19 cellular contexts compared by ENCODE assay signal in the genomic region with DNA sequence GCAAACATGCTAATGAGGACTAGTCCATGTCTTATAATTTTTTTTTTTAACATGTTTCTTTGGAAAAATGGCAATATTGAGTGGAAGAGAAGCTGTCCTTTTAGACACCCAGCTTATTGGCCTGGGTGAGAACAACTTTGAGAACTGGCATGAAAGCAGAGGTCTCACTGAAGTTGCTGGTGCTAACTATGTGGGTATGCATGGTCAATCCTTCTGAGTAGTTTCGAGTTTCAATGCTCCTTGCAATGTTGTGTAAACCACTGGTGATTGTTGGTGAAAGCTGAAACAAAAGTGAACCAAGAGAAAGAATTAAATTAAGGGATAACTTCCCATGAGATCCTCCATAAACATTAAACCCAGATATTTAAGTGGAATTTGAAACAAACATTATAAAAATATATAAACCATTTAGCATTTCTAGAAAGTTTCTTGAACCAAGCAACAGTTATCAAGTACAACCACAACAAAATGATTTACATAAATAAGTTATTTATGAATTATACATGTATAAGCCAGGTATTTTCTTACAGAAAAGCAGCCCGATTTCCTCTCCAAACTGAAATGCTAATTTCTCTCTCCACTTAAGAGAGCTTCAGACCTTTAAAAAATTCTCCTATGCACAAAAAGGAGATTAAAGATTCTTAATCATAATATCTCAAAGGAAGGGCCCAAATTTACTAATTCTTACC. TPM values are rescaled to one million over a fixed set of nuclear protein-coding genes. Genes with fewer than 3 reads are reported as not detected.
DNase-seq lines count a peak whose midpoint lies in the region; ATAC-seq and TF ChIP-seq lines count a peak whose summit lies in the region.
"Had no signal": no experiment of that assay in that cellular context is flagged by ENCODE, and none has a peak within 500 bp of the region (broad histone marks: within the 10 kb centered on the region; RNA-seq: fewer than 3 reads in every experiment).

No MANE protein-coding gene starts in this region.

- H3K14ac ChIP-seq in H9 (ENCODE audit: insufficient read depth, low read length): no peak overlapping the region

- H3T11ph ChIP-seq in H9 (ENCODE audit: low read length): no peak overlapping the region

- no peak overlapping the region for H3K18ac ChIP-seq in H9 (ENCODE audit: insufficient read length, low read depth, low read length)

- H3K27me3 Mint-ChIP-seq in activated T-cell treated with anti-CD3 and anti-CD28 coated beads, Interleukin-2, amount 50 U/mL, for 72 hours (ENCODE audit: low read depth): no peaks in the 10 kb centered on the region
- peaks cover 17% of the 10 kb centered on the region for H3K27me3 Mint-ChIP-seq in H9 (ENCODE audit: low read depth)
- H3K27me3 Mint-ChIP-seq: naive B cell; stimulated activated naive CD8-positive, alpha-beta T cell treated with anti-CD3 and anti-CD28 coated beads, Interleukin-15, Interleukin-2, amounts not matched to agents 100 ng/mL and 50 ng/mL, for 24 hours; type B pancreatic cell had no signal

- no peaks in the 10 kb centered on the region for H3K23me2 ChIP-seq in H9 (ENCODE audit: insufficient read length, low read depth, low read length, poor library complexity, severe bottlenecking)

- H3K4me2 ChIP-seq in smooth muscle cell: no peak overlapping the region
- no peak overlapping the region for H3K4me2 ChIP-seq in H9 (ENCODE audit: insufficient read depth, insufficient read length, low read length)
- H3K4me2 ChIP-seq: A549 had no signal

- no peak overlapping the region for H3K4ac ChIP-seq in H9 (ENCODE audit: low read depth, low read length)

- H3K56ac ChIP-seq in H9 (ENCODE audit: insufficient read length, low read depth, low read length): no peak overlapping the region

- no peaks in the 10 kb centered on the region for H3K9me3 Mint-ChIP-seq in activated T-cell treated with anti-CD3 and anti-CD28 coated beads, Interleukin-2, amount 50 U/mL, for 72 hours
- H3K9me3 Mint-ChIP-seq in H9: no peaks in the 10 kb centered on the region
- H3K9me3 Mint-ChIP-seq: naive B cell; stimulated activated naive CD8-positive, alpha-beta T cell treated with anti-CD3 and anti-CD28 coated beads, Interleukin-15, Interleukin-2, amounts not matched to agents 100 ng/mL and 50 ng/mL, for 24 hours; type B pancreatic cell had no signal

- H3K36me3 Mint-ChIP-seq in activated T-cell treated with anti-CD3 and anti-CD28 coated beads, Interleukin-2, amount 50 U/mL, for 72 hours (ENCODE audit: insufficient read depth in 2 of 2): peaks cover 4 to 18% of the 10 kb centered on the region in 2 donors
- H3K36me3 Mint-ChIP-seq in H9 (ENCODE audit: insufficient read depth in 1 of 3, low read depth in 3 of 3): peaks cover 22 to 64% (median 51%) of the 10 kb centered on the region in 3 experiments

- peaks cover 8% of the 10 kb centered on the region for H3K4me1 Mint-ChIP-seq in activated T-cell treated with anti-CD3 and anti-CD28 coated beads, Interleukin-2, amount 50 U/mL, for 72 hours (ENCODE audit: low read depth)
- no peaks in the 10 kb centered on the region for H3K4me1 Mint-ChIP-seq in H9
- H3K4me1 Mint-ChIP-seq: naive B cell had no signal

- H2AK5ac ChIP-seq in H9 (ENCODE audit: insufficient read length, low read length): no peak overlapping the region

- no peak overlapping the region for H2BK12ac ChIP-seq in H9 (ENCODE audit: insufficient read length, low read depth, low read length)

- no peak overlapping the region for H2AFZ ChIP-seq in smooth muscle cell (ENCODE audit: low read depth)
- no peak overlapping the region for H2AFZ ChIP-seq in H9 (ENCODE audit: low read length)

- H2BK5ac ChIP-seq in H9 (ENCODE audit: insufficient read length, low read length): no peak overlapping the region

- no peaks in the 10 kb centered on the region for H3K79me1 ChIP-seq in H9 (ENCODE audit: insufficient read depth, low read depth, low read length, poor library complexity, severe bottlenecking)

- in situ Hi-C loops in KBM-7 (cut with MboI; ENCODE audit: low pct_unique_long_range_greater_than_20kb, low sequenced_read_pairs): no loop called here

- H3K79me2 ChIP-seq in smooth muscle cell (ENCODE audit: low read depth) (no peaks in the 10 kb centered on the region), H9 (ENCODE audit: insufficient read depth, low read length) (no peaks in the 10 kb centered on the region)

- peaks cover 50% of the 10 kb centered on the region for H4K20me1 ChIP-seq in smooth muscle cell (ENCODE audit: low read depth)
- no peaks in the 10 kb centered on the region for H4K20me1 ChIP-seq in H9 (ENCODE audit: control insufficient read depth, insufficient read depth, insufficient read length)

- H2BK120ac ChIP-seq in H9 (ENCODE audit: low read depth, low read length, poor library complexity, severe bottlenecking): no peak overlapping the region

- H3K9ac ChIP-seq in smooth muscle cell (ENCODE audit: low read depth): no peak overlapping the region
- H3K9ac ChIP-seq in H9 (ENCODE audit: extremely low read depth, insufficient read length, low read length): no peak overlapping the region

- peaks cover 39% of the 10 kb centered on the region for H3F3A ChIP-seq in smooth muscle cell (ENCODE audit: low read depth)

- no peaks in the 10 kb centered on the region for H3K27me3 ChIP-seq in smooth muscle cell (ENCODE audit: low read depth)
- no peaks in the 10 kb centered on the region for H3K27me3 ChIP-seq in H9 (ENCODE audit: insufficient read depth, low read length)
- H3K27me3 ChIP-seq: right lobe of liver had no signal

- no peak overlapping the region for H3K4me3 Mint-ChIP-seq in activated T-cell treated with anti-CD3 and anti-CD28 coated beads, Interleukin-2, amount 50 U/mL, for 72 hours
- H3K4me3 Mint-ChIP-seq in H9: no peak overlapping the region
- H3K4me3 Mint-ChIP-seq: naive B cell; stimulated activated naive CD8-positive, alpha-beta T cell treated with anti-CD3 and anti-CD28 coated beads, Interleukin-15, Interleukin-2, amounts not matched to agents 100 ng/mL and 50 ng/mL, for 24 hours; type B pancreatic cell had no signal

- H4K91ac ChIP-seq in H9 (ENCODE audit: insufficient read length, low read depth, low read length): no peak overlapping the region

- no peaks in the 10 kb centered on the region for H3K9me3 ChIP-seq in smooth muscle cell (replicated peaks; ENCODE audit: low read depth)
- no peaks in the 10 kb centered on the region for H3K9me3 ChIP-seq in H9 (ENCODE audit: control insufficient read depth, low read depth, low read length)
- H3K9me3 ChIP-seq: A549, right lobe of liver had no signal

- ATAC-seq in activated T-cell treated with anti-CD3 and anti-CD28 coated beads, Interleukin-2, amount 50 U/mL, for 72 hours (replicated peaks in 1 of 2): no peak
- ATAC-seq in GM21423 (IDR thresholded peaks at IDR 0.05; ENCODE audit: unreplicated experiment) (peak; percentile 74), HG03342 (IDR thresholded peaks at IDR 0.05; ENCODE audit: unreplicated experiment) (peak; percentile 65), left ventricle myocardium superior (no peak)
- ATAC-seq: A549, right lobe of liver had no signal

- no peak overlapping the region for H3K4me3 ChIP-seq in smooth muscle cell
- H3K4me3 ChIP-seq: A549, right lobe of liver had no signal

- DNase-seq in activated T-cell treated with anti-CD3 and anti-CD28 coated beads, Interleukin-2, amount 50 U/mL, for 72 hours: no peak
- DNase-seq in activated T-cell treated with anti-CD3 and anti-CD28 coated beads for 4 hours (no peak), smooth muscle cell (lab: John Stamatoyannopoulos, UW; ENCODE audit: unreplicated experiment) (no peak), H9 (no peak), left ventricle myocardium superior (no peak), KBM-7 (no peak)
- DNase-seq: activated CD4-positive, alpha-beta T cell treated with anti-CD3 and anti-CD28 coated beads for 1 hour; activated naive CD4-positive, alpha-beta T cell treated with Interleukin-2 at 50 U/mL for 16 hours; C1 segment of cervical spinal cord; DMS153; naive B cell; NCI-H1105 treated with DMSO at 0.1 percent for 48 hours; NCI-H69; right lobe of liver had no signal

- intact Hi-C loops in left ventricle myocardium superior (cut with micrococcal nuclease): no loop called here

- H4K8ac ChIP-seq in H9 (replicated peaks; ENCODE audit: insufficient read length, low read depth, low read length): no peak overlapping the region

- 94% methylated on average over 2 of the region's 2 CpGs for WGBS in smooth muscle cell (ENCODE audit: low lambda C conversion rate)
- WGBS in H9 (ENCODE audit: extremely low coverage, insufficient read length, low lambda C conversion rate): no CpG with 5 or more reads among the region's 2 CpGs

- no peak overlapping the region for H3K23ac ChIP-seq in H9 (ENCODE audit: insufficient read length, low read depth, low read length)

- no peak overlapping the region for H2BK20ac ChIP-seq in H9 (ENCODE audit: low read depth, low read length, poor library complexity, severe bottlenecking)

- TF ChIP-seq CTCF in smooth muscle cell (IDR thresholded peaks at IDR 0.05; ENCODE audit: borderline replicate concordance, insufficient read depth, poor library complexity, severe bottlenecking) (no peak), H9 (conservative IDR thresholded peaks at IDR 0.05) (no peak)

- H3K36me3 ChIP-seq in smooth muscle cell (ENCODE audit: low read depth): peaks cover 36% of the 10 kb centered on the region

- no peak overlapping the region for H4K5ac ChIP-seq in H9 (ENCODE audit: insufficient read length, low read depth, low read length)

- H3K4me1 ChIP-seq in smooth muscle cell (ENCODE audit: low read depth) (peaks cover 6% of the 10 kb centered on the region), H9 (ENCODE audit: insufficient read depth, low read length) (no peaks in the 10 kb centered on the region)
- H3K4me1 ChIP-seq: A549, right lobe of liver had no signal

- H3K27ac Mint-ChIP-seq in activated T-cell treated with anti-CD3 and anti-CD28 coated beads, Interleukin-2, amount 50 U/mL, for 72 hours: peak overlapping the region; percentile 87
- no peak overlapping the region for H3K27ac Mint-ChIP-seq in H9
- H3K27ac Mint-ChIP-seq: stimulated activated naive CD8-positive, alpha-beta T cell treated with anti-CD3 and anti-CD28 coated beads, Interleukin-15, Interleukin-2, amounts not matched to agents 100 ng/mL and 50 ng/mL, for 24 hours; type B pancreatic cell had no signal

- H3K27ac ChIP-seq in smooth muscle cell (ENCODE audit: low read depth) (peak overlapping the region; percentile 23), H9 (ENCODE audit: insufficient read length, low read depth, low read length) (no peak overlapping the region)
- H3K27ac ChIP-seq: A549, right lobe of liver had no signal

- H2BK15ac ChIP-seq in H9 (ENCODE audit: low read depth, low read length): no peak overlapping the region

RNA-seq across cellular contexts. Expression of gene SCD5, which starts 20.5 kb away (rescaled TPM):
- total RNA-seq in activated T-cell treated with anti-CD3 and anti-CD28 coated beads, Interleukin-2, amount 50 U/mL, for 72 hours: 1 to 10 TPM; 1.5 to 1.6 TPM
- total RNA-seq in smooth muscle cell (16.0 and 24.3 TPM in 2 replicates), H9 (2021) (0.68 and 0.86 TPM in 2 replicates), left ventricle myocardium superior (2.7 TPM)
- polyA plus RNA-seq in smooth muscle cell: 9.2 and 9.6 TPM in 2 replicates

Comparison
In these comparisons a context has a peak if more than half of its experiments do, and no peak if none do; other contexts are left out.
1. ATAC-seq: peak in GM21423 (single experiment) and HG03342 (single experiment); none in activated T-cell treated with anti-CD3 and anti-CD28 coated beads, Interleukin-2, amount 50 U/mL, for 72 hours (0 of 2) and left ventricle myocardium superior (single experiment).